Comparison of ENCODE assay signal across 9 cellular contexts in genomic region chr9:131837316-131837715, GRCh38.
DNase-seq lines count a peak whose midpoint lies in the region; ATAC-seq, FAIRE-seq and TF ChIP-seq lines count a peak whose summit lies in the region.
"Had no signal": no experiment of that assay in that cellular context is flagged by ENCODE, and none has a peak within 500 bp of the region (broad histone marks: within the 10 kb centered on the region; RNA-seq: fewer than 3 reads in every experiment).

No MANE protein-coding gene starts in this region.

- H3K79me2 ChIP-seq in HCT116 (ENCODE audit: insufficient read depth, low read length) (no peaks in the 10 kb centered on the region), keratinocyte (ENCODE audit: control insufficient read depth, insufficient read depth, low read length) (no peaks in the 10 kb centered on the region)

- RAD21 ChIA-PET in HCT116 (lab: Charles Lee; ENCODE audit: low non-redundant PET in 1 of 2, low total read pairs in 2 of 2, uncharacterized antibody in 2 of 2, unreplicated experiment in 2 of 2), result interaction anchor here in 1 of 2 experiments (0.6 kb wide), 1 partner anchor 390 kb away, joined by 5 read pairs; no protein-coding TSS in a partner anchor

- peak overlapping the region in 1 of 11 experiments; percentile 25; a peak in 1 of 22 replicates for H3K27ac ChIP-seq in BLaER1 treated with 17β-estradiol and CSF1 and Interleukin-3, amounts not matched to agents 10 nM and 100 nM
- H3K27ac ChIP-seq in HCT116 (ENCODE audit: low read depth, low read length), result no peak overlapping the region
- no peak overlapping the region for H3K27ac ChIP-seq in keratinocyte (ENCODE audit: control insufficient read depth, insufficient read depth, low read length)
- H3K27ac ChIP-seq: skin epidermis had no signal

- H3K36me3 ChIP-seq in BLaER1 treated with 17β-estradiol and CSF1 and Interleukin-3, amounts not matched to agents 10 nM and 100 nM, result peaks cover 0 to 7% (median 0%) of the 10 kb centered on the region in 11 experiments; a peak in 3 of 22 replicates
- no peaks in the 10 kb centered on the region for H3K36me3 ChIP-seq in HCT116 (ENCODE audit: control insufficient read depth in 1 of 2, insufficient read depth in 2 of 2, low read length in 2 of 2)
- no peaks in the 10 kb centered on the region for H3K36me3 ChIP-seq in keratinocyte (ENCODE audit: control insufficient read depth in 2 of 2, extremely low read depth in 1 of 2, insufficient read depth in 2 of 2, low read length in 2 of 2)

- TF ChIP-seq CTCF in HCT116 (IDR thresholded peaks at IDR 0.05 in 2 of 3, conservative IDR thresholded peaks at IDR 0.05 in 1 of 3; ENCODE audit: borderline replicate concordance in 1 of 3, insufficient read depth in 1 of 3, low read depth in 2 of 3, low read length in 2 of 3) (peak in 2 of 3 experiments; percentile 32 to 42; a peak in 4 of 6 replicates), keratinocyte (optimal IDR thresholded peaks at IDR 0.05 in 1 of 3, IDR thresholded peaks at IDR 0.05 in 1 of 3, conservative IDR thresholded peaks at IDR 0.05 in 1 of 3; ENCODE audit: extremely low read depth in 1 of 3, insufficient read depth in 2 of 3, low read length in 3 of 3) (peak in 2 of 3 experiments; percentile 15 to 55)

- TF ChIP-seq POLR2A in HCT116 (IDR thresholded peaks at IDR 0.05; ENCODE audit: borderline replicate concordance, extremely low read depth, insufficient read depth, insufficient read length), result no peak

- FAIRE-seq in keratinocyte (lab: Jason Lieb, UNC) (no peak), GM19239 (lab: Jason Lieb, UNC) (no peak)

- POLR2A ChIA-PET in HCT116 (lab: Charles Lee), result no interaction called here

- H3K27me3 ChIP-seq in BLaER1 treated with 17β-estradiol and CSF1 and Interleukin-3, amounts not matched to agents 10 nM and 100 nM, result peaks cover 0 to 46% (median 0%) of the 10 kb centered on the region in 11 experiments; a peak in 7 of 22 replicates
- no peaks in the 10 kb centered on the region for H3K27me3 ChIP-seq in HCT116 (ENCODE audit: insufficient read depth, low read length)
- peaks cover 60% of the 10 kb centered on the region for H3K27me3 ChIP-seq in keratinocyte (ENCODE audit: control insufficient read depth, extremely low read depth, insufficient read depth, low read length)

- no peak overlapping the region for H3K4me3 ChIP-seq in BLaER1 treated with 17β-estradiol and CSF1 and Interleukin-3, amounts not matched to agents 10 nM and 100 nM
- no peak overlapping the region for H3K4me3 ChIP-seq in HCT116 (replicated peaks in 1 of 2; ENCODE audit: low read depth in 1 of 2, low read length in 2 of 2)
- H3K4me3 ChIP-seq in keratinocyte (ENCODE audit: control insufficient read depth in 2 of 3, extremely low read depth in 1 of 3, insufficient read depth in 2 of 3, low read depth in 1 of 3, low read length in 3 of 3), result no peak overlapping the region
- H3K4me3 ChIP-seq: skin epidermis had no signal

- H3K9ac ChIP-seq in BLaER1 treated with 17β-estradiol and CSF1 and Interleukin-3, amounts not matched to agents 10 nM and 100 nM, result peak overlapping the region in 2 of 11 experiments; percentile 42 to 46; a peak in 2 of 22 replicates
- H3K9ac ChIP-seq in HCT116 (ENCODE audit: low read length) (no peak overlapping the region), keratinocyte (ENCODE audit: control insufficient read depth, extremely low read depth, insufficient read depth, low read length) (no peak overlapping the region)

- H2AFZ ChIP-seq in HCT116 (ENCODE audit: low read depth, low read length, poor library complexity, severe bottlenecking), result no peak overlapping the region
- no peak overlapping the region for H2AFZ ChIP-seq in keratinocyte (ENCODE audit: control insufficient read depth, low read length)

- ATAC-seq in HCT116 (peak; percentile 75), HG02973 (IDR thresholded peaks at IDR 0.05; ENCODE audit: unreplicated experiment) (no peak)

- peaks cover 0 to 14% (median 0%) of the 10 kb centered on the region in 11 experiments; a peak in 1 of 22 replicates for H4K20me1 ChIP-seq in BLaER1 treated with 17β-estradiol and CSF1 and Interleukin-3, amounts not matched to agents 10 nM and 100 nM
- H4K20me1 ChIP-seq in HCT116 (ENCODE audit: insufficient read depth), result no peaks in the 10 kb centered on the region
- H4K20me1 ChIP-seq in keratinocyte (ENCODE audit: control insufficient read depth, extremely low read depth, insufficient read depth, low read length), result no peaks in the 10 kb centered on the region

- peaks cover 9 to 18% (median 13%) of the 10 kb centered on the region in 11 experiments for H3K9me3 ChIP-seq in BLaER1 treated with 17β-estradiol and CSF1 and Interleukin-3, amounts not matched to agents 10 nM and 100 nM (replicated peaks in 1 of 11)
- H3K9me3 ChIP-seq in HCT116 (ENCODE audit: control insufficient read depth in 1 of 2, insufficient read depth in 1 of 2, low read depth in 1 of 2, low read length in 2 of 2), result peaks cover 0 to 7% of the 10 kb centered on the region in 2 experiments; a peak in 2 of 4 replicates
- peaks cover 17% of the 10 kb centered on the region for H3K9me3 ChIP-seq in keratinocyte (ENCODE audit: control insufficient read depth, low read depth, low read length)

- H3K9me1 ChIP-seq in keratinocyte (ENCODE audit: control insufficient read depth, extremely low read depth, insufficient read depth, low read length), result no peaks in the 10 kb centered on the region

- intact Hi-C loops in HCT116 (cut with micrococcal nuclease), result no loop called here

- H3K4me1 ChIP-seq in BLaER1 treated with 17β-estradiol and CSF1 and Interleukin-3, amounts not matched to agents 10 nM and 100 nM, result peaks cover 52 to 100% (median 94%) of the 10 kb centered on the region in 10 experiments
- H3K4me1 ChIP-seq in HCT116 (ENCODE audit: control insufficient read depth in 1 of 2, insufficient read depth in 2 of 2, low read length in 2 of 2), result peaks cover 4 to 10% of the 10 kb centered on the region in 2 experiments; a peak in 3 of 4 replicates
- H3K4me1 ChIP-seq in keratinocyte (ENCODE audit: control insufficient read depth, extremely low read depth, insufficient read depth, low read length), result peaks cover 3% of the 10 kb centered on the region

- DNase-seq in HCT116 (ENCODE audit: low read depth, low spot score) (no peak), UCSD-AML1 (lab: John Stamatoyannopoulos, UW; ENCODE audit: unreplicated experiment) (peak; percentile 29), keratinocyte (ENCODE audit: low read depth, low spot score) (no peak), NAMALWA (ENCODE audit: low spot score) (no peak), GM19238 (ENCODE audit: insufficient read length, low spot score) (no peak), GM19239 (ENCODE audit: insufficient read length, low spot score) (no peak)

- dilution Hi-C loops in keratinocyte (cut with MboI; ENCODE audit: extremely low pct_ligation_motif_present, low sequenced_read_pairs), result no loop called here

- TF ChIP-seq RAD21 in HCT116 (IDR thresholded peaks at IDR 0.05; ENCODE audit: low read depth), result peak; percentile 34

- CTCF ChIA-PET in HCT116 (lab: Charles Lee), result no interaction called here

- H3K9me2 ChIP-seq in HCT116 (ENCODE audit: insufficient read depth), result no peaks in the 10 kb centered on the region

- no TSS peak for BruUV-seq in HCT116 (replicated peaks; lab: Mats Ljungman, UMichigan)

- H3K4me2 ChIP-seq in BLaER1 treated with 17β-estradiol and CSF1 and Interleukin-3, amounts not matched to agents 10 nM and 100 nM, result peak overlapping the region in 8 of 11 experiments; percentile 83 to 98 (median 86); a peak in 16 of 22 replicates
- H3K4me2 ChIP-seq in HCT116 (ENCODE audit: low read length), result no peak overlapping the region
- H3K4me2 ChIP-seq in keratinocyte (ENCODE audit: control insufficient read depth, extremely low read depth, insufficient read depth, low read depth, low read length), result no peak overlapping the region

TF ChIP-seq in HCT116, 20 proteins besides CTCF, POLR2A, EP300 and RAD21:
- TF ChIP-seq EGR1 (IDR thresholded peaks at IDR 0.05; ENCODE audit: low read depth) (no peak), ELF1 (IDR thresholded peaks at IDR 0.05; ENCODE audit: borderline replicate concordance, low read depth) (no peak), POLR2AphosphoS5 (IDR thresholded peaks at IDR 0.05; ENCODE audit: low read depth, low read length) (no peak), ZBTB33 (IDR thresholded peaks at IDR 0.05; ENCODE audit: extremely low read depth, insufficient replicate concordance, low read length) (no peak), SIN3A (IDR thresholded peaks at IDR 0.05; ENCODE audit: low read depth) (no peak), SRF (IDR thresholded peaks at IDR 0.05; ENCODE audit: low read depth) (no peak), TCF7L2 (IDR thresholded peaks at IDR 0.05; ENCODE audit: borderline replicate concordance, extremely low read depth, insufficient read depth, insufficient read length) (no peak), YY1 (IDR thresholded peaks at IDR 0.05; ENCODE audit: extremely low read depth, insufficient replicate concordance, low read depth, low read length) (no peak), MAX (IDR thresholded peaks at IDR 0.05) (no peak), ZFX (IDR thresholded peaks at IDR 0.05) (no peak), CEBPB (IDR thresholded peaks at IDR 0.05; ENCODE audit: low read depth) (no peak)

Comparison
In these comparisons a context has a peak if more than half of its experiments do, and no peak if none do; other contexts are left out.
1. H3K4me2 ChIP-seq: peak in BLaER1 treated with 17β-estradiol and CSF1 and Interleukin-3, amounts not matched to agents 10 nM and 100 nM (8 of 11); none in HCT116 (single experiment) and keratinocyte (single experiment).